Comparison of ENCODE assay signal across 7 cellular contexts in the genomic region with DNA sequence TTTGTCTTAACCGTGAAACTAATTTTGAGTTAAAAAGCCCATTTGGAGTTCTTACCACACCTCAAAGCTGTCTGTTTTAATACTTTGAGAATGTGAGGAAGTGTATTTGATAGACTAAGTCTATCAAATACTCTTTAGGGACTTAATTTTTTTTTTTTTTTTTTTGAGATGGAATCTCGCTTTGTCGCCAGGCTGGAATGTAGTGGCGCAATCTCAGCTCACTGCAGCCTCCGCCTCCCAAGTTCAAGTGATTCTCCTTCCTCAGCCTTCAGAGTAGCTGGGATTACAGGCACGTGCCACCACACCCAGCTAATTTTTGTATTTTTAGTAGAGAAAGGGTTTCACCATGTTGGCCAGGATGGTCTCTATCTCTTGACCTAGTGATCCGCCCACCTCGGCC. TPM values are rescaled to one million over a fixed set of nuclear protein-coding genes. Genes with fewer than 3 reads are reported as not detected.
A peak's percentile ranks its signal among the peaks of the same experiment; 100 is the strongest.
DNase-seq lines count a peak whose midpoint lies in the region; FAIRE-seq and TF ChIP-seq lines count a peak whose summit lies in the region.
"Not testable (repeated sequence)": the region's sequence is repeated elsewhere in the genome, so short reads cannot be mapped to it uniquely, and the experiment has no call there.

No MANE protein-coding gene starts in this region.

- not testable (repeated sequence) for FAIRE-seq in H1 (lab: Jason Lieb, UNC)

- CTCF ChIA-PET in H1 (lab: Charles Lee; ENCODE audit: partially characterized antibody): not testable (repeated sequence)

- not testable (repeated sequence) for TF ChIP-seq EP300 in H1 (IDR thresholded peaks at IDR 0.05; ENCODE audit: borderline replicate concordance in 1 of 2, low read depth in 2 of 2, low read length in 2 of 2)

- H3K36me3 ChIP-seq in H1 (ENCODE audit: control insufficient read depth in 2 of 4, insufficient read depth in 4 of 4, low read length in 3 of 4): peaks cover 0 to 26% (median 4%) of the 10 kb centered on the region in 4 experiments; a peak in 4 of 8 replicates
- H3K36me3 ChIP-seq in mesenchymal stem cell (ENCODE audit: control insufficient read depth in 1 of 2, insufficient read depth in 2 of 2, low read depth in 1 of 2, low read length in 2 of 2): peaks cover 7 to 51% of the 10 kb centered on the region in 2 experiments

- H2BK15ac ChIP-seq in H1 (ENCODE audit: low read length); mesenchymal stem cell (ENCODE audit: low read depth, poor library complexity, severe bottlenecking): not testable (repeated sequence)

- not testable (repeated sequence) for H2BK120ac ChIP-seq in H1 (replicated peaks; ENCODE audit: low read depth, low read length); mesenchymal stem cell (ENCODE audit: low read depth, low read length)

- not testable (repeated sequence) for H4K8ac ChIP-seq in H1 (ENCODE audit: extremely low read depth, insufficient read depth, low read length); mesenchymal stem cell (ENCODE audit: low read length)

- not testable (repeated sequence) for H2BK5ac ChIP-seq in H1 (ENCODE audit: low read depth, low read length); mesenchymal stem cell (ENCODE audit: low read depth, low read length, poor library complexity, severe bottlenecking)

- not testable (repeated sequence) for H3K27me3 ChIP-seq in H1 (replicated peaks in 1 of 4; ENCODE audit: control insufficient read depth in 3 of 4, extremely low read depth in 1 of 4, insufficient read depth in 3 of 4, low read length in 3 of 4); mesenchymal stem cell (ENCODE audit: control insufficient read depth in 1 of 2, insufficient read depth in 1 of 2, low read length in 2 of 2)

- not testable (repeated sequence) for H3K27ac ChIP-seq in H1 (ENCODE audit: low read depth, low read length); mesenchymal stem cell (ENCODE audit: low read length, poor library complexity, severe bottlenecking)

- H2AFZ ChIP-seq in H1 (ENCODE audit: low read length); mesenchymal stem cell (ENCODE audit: low read depth, low read length): not testable (repeated sequence)

- H4K91ac ChIP-seq in H1 (replicated peaks; ENCODE audit: insufficient read length, low read length); mesenchymal stem cell (ENCODE audit: low read length): not testable (repeated sequence)

- not testable (repeated sequence) for H3K79me1 ChIP-seq in H1 (ENCODE audit: low read depth, low read length); mesenchymal stem cell (replicated peaks; ENCODE audit: low read length, poor library complexity, severe bottlenecking)

- not testable (repeated sequence) for H2BK12ac ChIP-seq in H1 (ENCODE audit: low read depth, low read length); mesenchymal stem cell (ENCODE audit: low read length in 2 of 2)

- not testable (repeated sequence) for TF ChIP-seq POLR2A in H1 (IDR thresholded peaks at IDR 0.05; ENCODE audit: control extremely low read depth in 1 of 2, low read depth in 2 of 2, low read length in 2 of 2)

- H3K4me1 ChIP-seq in H1 (replicated peaks in 1 of 4; ENCODE audit: control insufficient read depth in 3 of 4, insufficient read depth in 4 of 4, low read length in 3 of 4); mesenchymal stem cell (ENCODE audit: control insufficient read depth, insufficient read depth, low read depth, low read length): not testable (repeated sequence)

- H3K14ac ChIP-seq in H1 (ENCODE audit: insufficient read length); mesenchymal stem cell (ENCODE audit: low read length in 2 of 2): not testable (repeated sequence)

- H3K23me2 ChIP-seq in H1 (ENCODE audit: low read depth, low read length): not testable (repeated sequence)

- not testable (repeated sequence) for H4K5ac ChIP-seq in H1 (ENCODE audit: insufficient read length, low read depth, low read length)

- H3K79me2 ChIP-seq in H1 (ENCODE audit: control insufficient read depth in 1 of 2, insufficient read depth in 2 of 2, low read length in 2 of 2): peaks cover 3 to 63% of the 10 kb centered on the region in 2 experiments

- not testable (repeated sequence) for TF ChIP-seq RAD21 in H1 (IDR thresholded peaks at IDR 0.05 in 1 of 2, conservative IDR thresholded peaks at IDR 0.05 in 1 of 2; ENCODE audit: low read depth in 2 of 2, low read length in 2 of 2)

- not testable (repeated sequence) for H3K23ac ChIP-seq in H1 (ENCODE audit: insufficient read length); mesenchymal stem cell (ENCODE audit: low read length in 2 of 2)

- peak; percentile 68 for DNase-seq in Daoy (ENCODE audit: low read depth)
- peak; percentile 23 for DNase-seq in HS-27A (ENCODE audit: low read depth)
- DNase-seq in NCI-H460 (ENCODE audit: extremely low read depth, low read depth): peak; percentile 26
- peak; percentile 15 for DNase-seq in astrocyte of the hippocampus (ENCODE audit: low read depth, low spot score)
- DNase-seq in H1 (ENCODE audit: low read depth in 1 of 2, low spot score in 2 of 2): not testable (repeated sequence)
- peak; percentile 33 for DNase-seq in fibroblast of villous mesenchyme (ENCODE audit: low read depth)
- DNase-seq in mesenchymal stem cell: peak; percentile 31

- H3K56ac ChIP-seq in H1 (replicated peaks; ENCODE audit: insufficient read length, low read depth, low read length): not testable (repeated sequence)

- not testable (repeated sequence) for TF ChIP-seq CTCF in H1 (IDR thresholded peaks at IDR 0.05; ENCODE audit: control extremely low read depth in 1 of 3, insufficient read depth in 1 of 3, low read depth in 1 of 3, low read length in 3 of 3); fibroblast of villous mesenchyme (IDR thresholded peaks at IDR 0.05; ENCODE audit: insufficient read depth, low read depth, low read length)

- H3K4me3 ChIP-seq in H1 (ENCODE audit: extremely low read depth in 1 of 4, insufficient read depth in 2 of 4, low read depth in 3 of 4, low read length in 4 of 4); fibroblast of villous mesenchyme (ENCODE audit: low read depth, low read length); mesenchymal stem cell (ENCODE audit: insufficient read depth in 1 of 2, low read depth in 1 of 2, low read length in 2 of 2): not testable (repeated sequence)

- not testable (repeated sequence) for H3K9ac ChIP-seq in H1 (replicated peaks in 1 of 4; ENCODE audit: extremely low read depth in 1 of 4, low read depth in 3 of 4, low read length in 3 of 4); mesenchymal stem cell (ENCODE audit: low read length)

- H3K4ac ChIP-seq in H1 (replicated peaks; ENCODE audit: insufficient read length, low read depth, low read length); mesenchymal stem cell (ENCODE audit: low read depth in 1 of 2, low read length in 2 of 2): not testable (repeated sequence)

- not testable (repeated sequence) for H3K9me3 ChIP-seq in H1 (ENCODE audit: insufficient read depth in 2 of 2, low read depth in 1 of 2, low read length in 1 of 2); mesenchymal stem cell (ENCODE audit: control insufficient read depth, low read length)

- not testable (repeated sequence) for H3K18ac ChIP-seq in H1 (ENCODE audit: extremely low read depth, low read length); mesenchymal stem cell (ENCODE audit: low read depth in 1 of 2, low read length in 2 of 2)

- not testable (repeated sequence) for H4K20me1 ChIP-seq in H1 (replicated peaks in 1 of 2; ENCODE audit: control insufficient read depth in 1 of 2, insufficient read depth in 2 of 2, low read length in 2 of 2)

- WGBS in H1 (ENCODE audit: extremely low coverage in 1 of 2, insufficient coverage in 1 of 2, insufficient read length in 1 of 2, insufficient replicate concordance in 2 of 2, low coverage in 1 of 2, low lambda C conversion rate in 2 of 2, missing lambda C conversion rate in 1 of 2), 2 experiments: 92% methylated on average over 8 of the region's 8 CpGs; no CpG with 5 or more reads in 1 of the 2 experiments
- WGBS in mesenchymal stem cell: 92% methylated on average over 2 of the region's 8 CpGs

- POLR2A ChIA-PET in H1 (lab: Charles Lee; ENCODE audit: partially characterized antibody): interaction anchor here (2.3 kb wide), 1 partner anchor 8 kb away, joined by 8 read pairs; a partner anchor contains a TSS

- not testable (repeated sequence) for H2BK20ac ChIP-seq in H1 (ENCODE audit: low read length)

- not testable (repeated sequence) for H2AK5ac ChIP-seq in H1 (ENCODE audit: low read depth, low read length); mesenchymal stem cell (ENCODE audit: low read length, severe bottlenecking)

- not testable (repeated sequence) for H3K4me2 ChIP-seq in H1 (ENCODE audit: insufficient read depth in 1 of 2, low read depth in 2 of 2, low read length in 2 of 2); mesenchymal stem cell (ENCODE audit: low read length, poor library complexity, severe bottlenecking)

TF ChIP-seq in H1, 55 proteins besides CTCF, POLR2A, EP300 and RAD21:
- TF ChIP-seq JUND (IDR thresholded peaks at IDR 0.05; ENCODE audit: low read length): 0 out of 2 replicates have a peak, but pooled peaks have one; percentile 25
- peak; percentile 69; the same call in 1 of the 2 replicates for TF ChIP-seq CEBPB (IDR thresholded peaks at IDR 0.05; ENCODE audit: low read depth, low read length)

RNA-seq across cellular contexts. Expression of a gene that starts 7.3 kb away (rescaled TPM):
- total RNA-seq in Daoy (2014; rRNA removed; shearing (Covaris generic)): 101 and 127 TPM in 2 replicates
- 93.3 and 108 TPM in 2 replicates for total RNA-seq in NCI-H460 (2014; rRNA removed; shearing (Covaris generic))
- polyA plus RNA-seq in NCI-H460 (2014; cell fraction: nucleus; rRNA removed): 45.5 and 53.1 TPM in 2 replicates
- total RNA-seq in H1 (2021; fragmentation: NEBNext Ultra II Directional; extraction: Animal tissue kit (Norgen Biotek cat#: 25700)): 64.5 and 65.6 TPM in 2 replicates
- 19.6 and 32.8 TPM in 2 replicates for polyA plus RNA-seq in H1 (2011; rRNA removed)
- polyA plus RNA-seq in H1 (2011; cell fraction: cytosol; rRNA removed): 40.3 TPM
- polyA plus RNA-seq in H1 (2011; cell fraction: nucleus; rRNA removed): 12.4 TPM
- 34.9 to 59.7 TPM (median 37.5 TPM) in 4 replicates for polyA plus RNA-seq in H1 (2012, experiment 1 of 2)
- polyA plus RNA-seq in H1 (2012, experiment 2 of 2): 4.6 TPM
- 88.6 TPM for polyA plus RNA-seq in H1 (2013, experiment 1 of 2)
- polyA plus RNA-seq in H1 (2013, experiment 2 of 2): 94.3 TPM
- polyA minus RNA-seq in H1 (2011; rRNA and poly(A)+ RNA removed): 56.7 and 74.6 TPM in 2 replicates
- 41.0 TPM for polyA minus RNA-seq in H1 (2011; cell fraction: cytosol; rRNA and poly(A)+ RNA removed)
- polyA minus RNA-seq in H1 (2011; cell fraction: nucleus; rRNA and poly(A)+ RNA removed): 152 TPM
- total RNA-seq in fibroblast of villous mesenchyme: 149 and 203 TPM in 2 replicates
- 107 TPM for polyA plus RNA-seq in mesenchymal stem cell (2013, experiment 1 of 2)
- 114 TPM for polyA plus RNA-seq in mesenchymal stem cell (2013, experiment 2 of 2)
